Comparison of ENCODE assay signal across 8 cellular contexts in genomic region chr12:12032771-12033588, GRCh38. TPM values are rescaled to one million over a fixed set of nuclear protein-coding genes. Genes with fewer than 3 reads are reported as not detected.
DNase-seq lines count a peak whose midpoint lies in the region; ATAC-seq and TF ChIP-seq lines count a peak whose summit lies in the region.

No MANE protein-coding gene starts in this region.

- H3K79me2 ChIP-seq in osteoblast (ENCODE audit: insufficient read depth, low read length) = no peaks in the 10 kb centered on the region

- H3K36me3 ChIP-seq in osteoblast (ENCODE audit: insufficient read depth, low read length) (no peaks in the 10 kb centered on the region), transverse colon (no peaks in the 10 kb centered on the region)

- H3K9me3 ChIP-seq in osteoblast (ENCODE audit: low read depth, low read length) (no peaks in the 10 kb centered on the region), transverse colon (no peaks in the 10 kb centered on the region)

- H2AFZ ChIP-seq in osteoblast (ENCODE audit: low read length) = peak overlapping the region; percentile 89

- H3K4me1 Mint-ChIP-seq in activated naive CD8-positive, alpha-beta T cell treated with anti-CD3 and anti-CD28 coated beads, Interleukin-2, amount 50 U/mL, for 24 hours = peaks cover 35% of the 10 kb centered on the region

- H3K4me3 Mint-ChIP-seq in activated naive CD8-positive, alpha-beta T cell treated with anti-CD3 and anti-CD28 coated beads, Interleukin-2, amount 50 U/mL, for 24 hours = peak overlapping the region; percentile 40

- TF ChIP-seq CTCF in GM12874 (IDR thresholded peaks at IDR 0.05; ENCODE audit: insufficient read depth, low read depth, low read length) = peak; percentile 74
- TF ChIP-seq CTCF in osteoblast (IDR thresholded peaks at IDR 0.05; ENCODE audit: extremely low read depth, low read depth, low read length) = peak; percentile 92
- peak; percentile 78 to 96 (median 82) for TF ChIP-seq CTCF in transverse colon (IDR thresholded peaks at IDR 0.05)

- H3K4me1 ChIP-seq in osteoblast (ENCODE audit: insufficient read depth, low read length) (no peaks in the 10 kb centered on the region), transverse colon (peaks cover 0 to 21% (median 13%) of the 10 kb centered on the region in 4 donors)

- WGBS in transverse colon (ENCODE audit: low coverage in 1 of 2), 2 donors = 0 to 3% methylated on average over 3 to 24 of the region's 24 CpGs

- peak overlapping the region; percentile 55 for H3K27ac Mint-ChIP-seq in activated naive CD8-positive, alpha-beta T cell treated with anti-CD3 and anti-CD28 coated beads, Interleukin-2, amount 50 U/mL, for 24 hours

- peak; percentile 85 for ATAC-seq in SK-N-SH treated with all-trans-retinoic acid at 6 μM for 48 hours
- peak; percentile 70 for ATAC-seq in activated naive CD8-positive, alpha-beta T cell treated with anti-CD3 and anti-CD28 coated beads, Interleukin-2, amount 50 U/mL, for 24 hours
- ATAC-seq in Right ventricle myocardium superior (ENCODE audit: poor library complexity) = peak; percentile 91
- ATAC-seq in HG02981 (IDR thresholded peaks at IDR 0.05; ENCODE audit: unreplicated experiment) = no peak

- no peak for TF ChIP-seq POLR2A in transverse colon (IDR thresholded peaks at IDR 0.05)

- intact Hi-C loops in Right ventricle myocardium superior (cut with DNase I) = loop anchor here (2.0 kb wide), 1 partner anchor 452 kb away; no protein-coding TSS in a partner anchor
- intact Hi-C loops in transverse colon (cut with DNase I; ENCODE audit: low total_unique reads) = loop anchor here (1.0 kb wide), 1 partner anchor 452 kb away; no protein-coding TSS in a partner anchor

- no peaks in the 10 kb centered on the region for H3K9me3 Mint-ChIP-seq in activated naive CD8-positive, alpha-beta T cell treated with anti-CD3 and anti-CD28 coated beads, Interleukin-2, amount 50 U/mL, for 24 hours

- DNase-seq in NAMALWA (ENCODE audit: low spot score) = peak; percentile 75
- DNase-seq in activated naive CD8-positive, alpha-beta T cell treated with anti-CD3 and anti-CD28 coated beads, Interleukin-2, amount 50 U/mL, for 24 hours = peak; percentile 77
- DNase-seq in Right ventricle myocardium superior = peak; percentile 77
- DNase-seq in osteoblast (ENCODE audit: insufficient read length, low spot score, missing footprints) = peak; percentile 83
- DNase-seq in transverse colon = peak; percentile 87

- H3K27me3 ChIP-seq in osteoblast (ENCODE audit: insufficient read depth, low read length) (no peaks in the 10 kb centered on the region), transverse colon (no peaks in the 10 kb centered on the region)

- H3K4me3 ChIP-seq in osteoblast (ENCODE audit: insufficient read depth, low read length) (peak overlapping the region; percentile 73), transverse colon (peak overlapping the region in 3 of 4 donors; percentile 31 to 56 (median 33))

- H3K27me3 Mint-ChIP-seq in activated naive CD8-positive, alpha-beta T cell treated with anti-CD3 and anti-CD28 coated beads, Interleukin-2, amount 50 U/mL, for 24 hours = peaks cover 4% of the 10 kb centered on the region

- in situ Hi-C loops in transverse colon (cut with MboI; ENCODE audit: low pct_ligation_motif_present in 1 of 4, low pct_unique_long_range_greater_than_20kb in 1 of 4, low sequenced_read_pairs in 3 of 4) = loop anchor here in 3 of 4 donors (5.0 to 10.0 kb wide), 3 partner anchors 388 to 451 kb away; partner anchors contain the start of gene ETV6 (in 1 of the 3)

- TF ChIP-seq EP300 in transverse colon (IDR thresholded peaks at IDR 0.05; ENCODE audit: low read depth) = no peak

- no peaks in the 10 kb centered on the region for H4K20me1 ChIP-seq in osteoblast (ENCODE audit: insufficient read depth, low read length)

- H3K36me3 Mint-ChIP-seq in activated naive CD8-positive, alpha-beta T cell treated with anti-CD3 and anti-CD28 coated beads, Interleukin-2, amount 50 U/mL, for 24 hours (ENCODE audit: low read depth) = no peaks in the 10 kb centered on the region

- H3K27ac ChIP-seq in osteoblast (ENCODE audit: low read depth, low read length) = peak overlapping the region; percentile 68
- H3K27ac ChIP-seq in transverse colon = peak overlapping the region; percentile 85 to 86 (median 86)

- peak overlapping the region; percentile 92 for H3K4me2 ChIP-seq in osteoblast (ENCODE audit: insufficient read depth, low read length)

TF ChIP-seq in SK-N-SH treated with all-trans-retinoic acid at 6 μM for 48 hours, 23 proteins besides CTCF, POLR2A, EP300 and RAD21 (continues in another document):
- no peak for TF ChIP-seq ESRRG (CRISPR knock-in tag; IDR thresholded peaks at IDR 0.05)
- no peak for TF ChIP-seq ZC3H10 (CRISPR knock-in tag; IDR thresholded peaks at IDR 0.05)
- TF ChIP-seq ZNF70 (CRISPR knock-in tag; IDR thresholded peaks at IDR 0.05) = no peak
- TF ChIP-seq ISL1 (CRISPR knock-in tag; IDR thresholded peaks at IDR 0.05) = no peak
- no peak for TF ChIP-seq TOX (CRISPR knock-in tag; IDR thresholded peaks at IDR 0.05; ENCODE audit: borderline replicate concordance)
- TF ChIP-seq ARNTL (CRISPR knock-in tag; IDR thresholded peaks at IDR 0.05; ENCODE audit: borderline replicate concordance, low read depth) = no peak
- TF ChIP-seq, protein P1, sequence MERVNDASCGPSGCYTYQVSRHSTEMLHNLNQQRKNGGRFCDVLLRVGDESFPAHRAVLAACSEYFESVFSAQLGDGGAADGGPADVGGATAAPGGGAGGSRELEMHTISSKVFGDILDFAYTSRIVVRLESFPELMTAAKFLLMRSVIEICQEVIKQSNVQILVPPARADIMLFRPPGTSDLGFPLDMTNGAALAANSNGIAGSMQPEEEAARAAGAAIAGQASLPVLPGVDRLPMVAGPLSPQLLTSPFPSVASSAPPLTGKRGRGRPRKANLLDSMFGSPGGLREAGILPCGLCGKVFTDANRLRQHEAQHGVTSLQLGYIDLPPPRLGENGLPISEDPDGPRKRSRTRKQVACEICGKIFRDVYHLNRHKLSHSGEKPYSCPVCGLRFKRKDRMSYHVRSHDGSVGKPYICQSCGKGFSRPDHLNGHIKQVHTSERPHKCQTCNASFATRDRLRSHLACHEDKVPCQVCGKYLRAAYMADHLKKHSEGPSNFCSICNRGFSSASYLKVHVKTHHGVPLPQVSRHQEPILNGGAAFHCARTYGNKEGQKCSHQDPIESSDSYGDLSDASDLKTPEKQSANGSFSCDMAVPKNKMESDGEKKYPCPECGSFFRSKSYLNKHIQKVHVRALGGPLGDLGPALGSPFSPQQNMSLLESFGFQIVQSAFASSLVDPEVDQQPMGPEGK (CRISPR knock-in tag; IDR thresholded peaks at IDR 0.05; ENCODE audit: borderline replicate concordance) = no peak
- TF ChIP-seq CSDC2 (CRISPR knock-in tag; IDR thresholded peaks at IDR 0.05) = no peak
- TF ChIP-seq, protein P2, sequence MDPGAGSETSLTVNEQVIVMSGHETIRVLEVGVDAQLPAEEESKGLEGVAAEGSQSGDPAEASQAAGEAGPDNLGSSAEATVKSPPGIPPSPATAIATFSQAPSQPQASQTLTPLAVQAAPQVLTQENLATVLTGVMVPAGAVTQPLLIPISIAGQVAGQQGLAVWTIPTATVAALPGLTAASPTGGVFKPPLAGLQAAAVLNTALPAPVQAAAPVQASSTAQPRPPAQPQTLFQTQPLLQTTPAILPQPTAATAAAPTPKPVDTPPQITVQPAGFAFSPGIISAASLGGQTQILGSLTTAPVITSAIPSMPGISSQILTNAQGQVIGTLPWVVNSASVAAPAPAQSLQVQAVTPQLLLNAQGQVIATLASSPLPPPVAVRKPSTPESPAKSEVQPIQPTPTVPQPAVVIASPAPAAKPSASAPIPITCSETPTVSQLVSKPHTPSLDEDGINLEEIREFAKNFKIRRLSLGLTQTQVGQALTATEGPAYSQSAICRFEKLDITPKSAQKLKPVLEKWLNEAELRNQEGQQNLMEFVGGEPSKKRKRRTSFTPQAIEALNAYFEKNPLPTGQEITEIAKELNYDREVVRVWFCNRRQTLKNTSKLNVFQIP (CRISPR knock-in tag; IDR thresholded peaks at IDR 0.05; ENCODE audit: borderline replicate concordance, low read depth) = no peak
- TF ChIP-seq PPARA (CRISPR knock-in tag; IDR thresholded peaks at IDR 0.05; ENCODE audit: borderline replicate concordance) = no peak
- TF ChIP-seq, protein P3, sequence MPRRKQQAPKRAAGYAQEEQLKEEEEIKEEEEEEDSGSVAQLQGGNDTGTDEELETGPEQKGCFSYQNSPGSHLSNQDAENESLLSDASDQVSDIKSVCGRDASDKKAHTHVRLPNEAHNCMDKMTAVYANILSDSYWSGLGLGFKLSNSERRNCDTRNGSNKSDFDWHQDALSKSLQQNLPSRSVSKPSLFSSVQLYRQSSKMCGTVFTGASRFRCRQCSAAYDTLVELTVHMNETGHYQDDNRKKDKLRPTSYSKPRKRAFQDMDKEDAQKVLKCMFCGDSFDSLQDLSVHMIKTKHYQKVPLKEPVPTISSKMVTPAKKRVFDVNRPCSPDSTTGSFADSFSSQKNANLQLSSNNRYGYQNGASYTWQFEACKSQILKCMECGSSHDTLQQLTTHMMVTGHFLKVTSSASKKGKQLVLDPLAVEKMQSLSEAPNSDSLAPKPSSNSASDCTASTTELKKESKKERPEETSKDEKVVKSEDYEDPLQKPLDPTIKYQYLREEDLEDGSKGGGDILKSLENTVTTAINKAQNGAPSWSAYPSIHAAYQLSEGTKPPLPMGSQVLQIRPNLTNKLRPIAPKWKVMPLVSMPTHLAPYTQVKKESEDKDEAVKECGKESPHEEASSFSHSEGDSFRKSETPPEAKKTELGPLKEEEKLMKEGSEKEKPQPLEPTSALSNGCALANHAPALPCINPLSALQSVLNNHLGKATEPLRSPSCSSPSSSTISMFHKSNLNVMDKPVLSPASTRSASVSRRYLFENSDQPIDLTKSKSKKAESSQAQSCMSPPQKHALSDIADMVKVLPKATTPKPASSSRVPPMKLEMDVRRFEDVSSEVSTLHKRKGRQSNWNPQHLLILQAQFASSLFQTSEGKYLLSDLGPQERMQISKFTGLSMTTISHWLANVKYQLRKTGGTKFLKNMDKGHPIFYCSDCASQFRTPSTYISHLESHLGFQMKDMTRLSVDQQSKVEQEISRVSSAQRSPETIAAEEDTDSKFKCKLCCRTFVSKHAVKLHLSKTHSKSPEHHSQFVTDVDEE (CRISPR knock-in tag; IDR thresholded peaks at IDR 0.05) = no peak
- TF ChIP-seq ZNF565 (CRISPR knock-in tag; conservative IDR thresholded peaks at IDR 0.05; ENCODE audit: low read depth) = no peak
- no peak for TF ChIP-seq RARB (CRISPR knock-in tag; IDR thresholded peaks at IDR 0.05)
- TF ChIP-seq BACH2 (CRISPR knock-in tag; IDR thresholded peaks at IDR 0.05; ENCODE audit: borderline replicate concordance) = no peak
- no peak for TF ChIP-seq ZNF8 (CRISPR knock-in tag; IDR thresholded peaks at IDR 0.05)

RNA-seq across cellular contexts. Expression of gene BCL2L14, which starts 37.8 kb away (rescaled TPM):
- total RNA-seq in Right ventricle myocardium superior (not detected), osteoblast (not detected in 2 replicates), transverse colon (10 to 100 TPM; 27.5 to 81.2 (median 52.5) TPM)

Comparison
In these comparisons a context has a peak if more than half of its experiments do, and no peak if none do; other contexts are left out.
1. RNA of gene BCL2L14, which starts 37.8 kb away (total RNA-seq): 27.5 to 81.2 TPM in transverse colon; not detected in Right ventricle myocardium superior (single experiment) and not detected in osteoblast; every median in the first group is over 10 times any median in the second.
2. Peak in every context shown above with its lines, with median percentiles within 50 percentile points of each other: CTCF ChIP-seq and DNase-seq.